Comparison of ENCODE assay signal across 1 cellular context in the genomic region with DNA sequence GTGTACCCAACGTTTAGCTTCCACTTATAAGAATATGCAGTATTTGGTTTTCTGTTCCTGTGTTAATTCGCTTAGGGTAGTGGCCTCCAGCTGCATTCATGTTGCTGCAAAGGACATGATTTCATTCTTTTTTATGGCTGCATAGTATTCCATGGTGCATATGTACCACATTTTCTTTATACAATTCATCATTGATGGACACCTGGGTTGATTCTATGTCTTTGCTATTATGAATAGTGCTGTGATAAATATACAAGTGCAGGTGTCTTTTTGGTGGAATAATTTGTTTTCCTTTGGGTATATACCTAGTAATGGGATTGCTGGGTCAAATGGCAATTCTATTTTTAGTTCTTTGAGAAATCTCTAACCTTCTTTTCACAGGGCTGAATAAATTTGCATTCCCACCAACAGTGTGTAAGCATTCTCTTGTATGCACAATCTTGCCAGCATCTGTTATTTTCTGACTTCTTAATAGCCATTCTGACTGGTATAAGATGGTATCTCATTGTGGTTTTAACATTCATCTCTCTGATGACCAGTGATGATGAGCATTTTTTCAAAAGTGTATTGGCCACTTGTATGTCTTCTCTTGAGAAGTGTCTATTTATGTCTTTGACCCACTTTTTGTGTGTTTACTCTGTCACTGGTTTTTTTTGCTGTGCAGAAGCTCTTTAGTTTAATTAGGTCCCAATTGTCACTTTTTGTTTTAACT.
TF ChIP-seq lines count a peak whose summit lies in the region.

No MANE protein-coding gene starts in this region.

TF ChIP-seq in GM12878, 131 proteins besides CTCF, POLR2A, EP300 and RAD21 (continued from another document and continues in another):
- TF ChIP-seq, protein P1, sequence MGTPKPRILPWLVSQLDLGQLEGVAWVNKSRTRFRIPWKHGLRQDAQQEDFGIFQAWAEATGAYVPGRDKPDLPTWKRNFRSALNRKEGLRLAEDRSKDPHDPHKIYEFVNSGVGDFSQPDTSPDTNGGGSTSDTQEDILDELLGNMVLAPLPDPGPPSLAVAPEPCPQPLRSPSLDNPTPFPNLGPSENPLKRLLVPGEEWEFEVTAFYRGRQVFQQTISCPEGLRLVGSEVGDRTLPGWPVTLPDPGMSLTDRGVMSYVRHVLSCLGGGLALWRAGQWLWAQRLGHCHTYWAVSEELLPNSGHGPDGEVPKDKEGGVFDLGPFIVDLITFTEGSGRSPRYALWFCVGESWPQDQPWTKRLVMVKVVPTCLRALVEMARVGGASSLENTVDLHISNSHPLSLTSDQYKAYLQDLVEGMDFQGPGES (IDR thresholded peaks at IDR 0.05), result no peak
- TF ChIP-seq EED (IDR thresholded peaks at IDR 0.05; ENCODE audit: low read depth) (no peak), CREB1 (IDR thresholded peaks at IDR 0.05; ENCODE audit: low read depth) (no peak), NBN (IDR thresholded peaks at IDR 0.05) (no peak), ZNF622 (IDR thresholded peaks at IDR 0.05) (no peak), MTA2 (IDR thresholded peaks at IDR 0.05; ENCODE audit: low read depth) (peak; percentile 78), REST (IDR thresholded peaks at IDR 0.05; ENCODE audit: low read depth, low read length) (no peak), CREM (IDR thresholded peaks at IDR 0.05; ENCODE audit: low read depth) (no peak), ELK1 (IDR thresholded peaks at IDR 0.05; ENCODE audit: low read depth, low read length) (no peak), SKIL (IDR thresholded peaks at IDR 0.05; ENCODE audit: low read depth, poor library complexity, severe bottlenecking) (no peak), FOXK2 (IDR thresholded peaks at IDR 0.05) (no peak), POLR2AphosphoS5 (IDR thresholded peaks at IDR 0.05; ENCODE audit: low read length) (no peak), TARDBP (IDR thresholded peaks at IDR 0.05; ENCODE audit: borderline replicate concordance) (no peak), NR2C1 (IDR thresholded peaks at IDR 0.05) (no peak), ZNF217 (IDR thresholded peaks at IDR 0.05) (peak; percentile 80), SUPT20H (IDR thresholded peaks at IDR 0.05; ENCODE audit: borderline replicate concordance, control insufficient read depth, low read depth, low read length) (no peak), PAX5 (IDR thresholded peaks at IDR 0.05; ENCODE audit: borderline replicate concordance, low read depth, low read length) (no peak), ZBED1 (IDR thresholded peaks at IDR 0.05; ENCODE audit: borderline replicate concordance) (no peak), WRNIP1 (IDR thresholded peaks at IDR 0.05; ENCODE audit: borderline replicate concordance, low read depth, low read length) (no peak), LARP7 (IDR thresholded peaks at IDR 0.05) (no peak), FOXM1 (IDR thresholded peaks at IDR 0.05; ENCODE audit: low read depth, low read length) (no peak), RFX5 (IDR thresholded peaks at IDR 0.05; ENCODE audit: low read depth, low read length) (no peak), NR2C2 (IDR thresholded peaks at IDR 0.05; ENCODE audit: borderline replicate concordance, control insufficient read depth, insufficient read length, low read depth) (no peak), BHLHE40 (IDR thresholded peaks at IDR 0.05; ENCODE audit: borderline replicate concordance in 1 of 2, low read depth in 2 of 2, low read length in 1 of 2) (no peak)
- TF ChIP-seq, protein P2, sequence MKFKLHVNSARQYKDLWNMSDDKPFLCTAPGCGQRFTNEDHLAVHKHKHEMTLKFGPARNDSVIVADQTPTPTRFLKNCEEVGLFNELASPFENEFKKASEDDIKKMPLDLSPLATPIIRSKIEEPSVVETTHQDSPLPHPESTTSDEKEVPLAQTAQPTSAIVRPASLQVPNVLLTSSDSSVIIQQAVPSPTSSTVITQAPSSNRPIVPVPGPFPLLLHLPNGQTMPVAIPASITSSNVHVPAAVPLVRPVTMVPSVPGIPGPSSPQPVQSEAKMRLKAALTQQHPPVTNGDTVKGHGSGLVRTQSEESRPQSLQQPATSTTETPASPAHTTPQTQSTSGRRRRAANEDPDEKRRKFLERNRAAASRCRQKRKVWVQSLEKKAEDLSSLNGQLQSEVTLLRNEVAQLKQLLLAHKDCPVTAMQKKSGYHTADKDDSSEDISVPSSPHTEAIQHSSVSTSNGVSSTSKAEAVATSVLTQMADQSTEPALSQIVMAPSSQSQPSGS (IDR thresholded peaks at IDR 0.05; ENCODE audit: low read length), result peak; percentile 24; the same call in 1 of the 2 replicates
- TF ChIP-seq, protein P3, sequence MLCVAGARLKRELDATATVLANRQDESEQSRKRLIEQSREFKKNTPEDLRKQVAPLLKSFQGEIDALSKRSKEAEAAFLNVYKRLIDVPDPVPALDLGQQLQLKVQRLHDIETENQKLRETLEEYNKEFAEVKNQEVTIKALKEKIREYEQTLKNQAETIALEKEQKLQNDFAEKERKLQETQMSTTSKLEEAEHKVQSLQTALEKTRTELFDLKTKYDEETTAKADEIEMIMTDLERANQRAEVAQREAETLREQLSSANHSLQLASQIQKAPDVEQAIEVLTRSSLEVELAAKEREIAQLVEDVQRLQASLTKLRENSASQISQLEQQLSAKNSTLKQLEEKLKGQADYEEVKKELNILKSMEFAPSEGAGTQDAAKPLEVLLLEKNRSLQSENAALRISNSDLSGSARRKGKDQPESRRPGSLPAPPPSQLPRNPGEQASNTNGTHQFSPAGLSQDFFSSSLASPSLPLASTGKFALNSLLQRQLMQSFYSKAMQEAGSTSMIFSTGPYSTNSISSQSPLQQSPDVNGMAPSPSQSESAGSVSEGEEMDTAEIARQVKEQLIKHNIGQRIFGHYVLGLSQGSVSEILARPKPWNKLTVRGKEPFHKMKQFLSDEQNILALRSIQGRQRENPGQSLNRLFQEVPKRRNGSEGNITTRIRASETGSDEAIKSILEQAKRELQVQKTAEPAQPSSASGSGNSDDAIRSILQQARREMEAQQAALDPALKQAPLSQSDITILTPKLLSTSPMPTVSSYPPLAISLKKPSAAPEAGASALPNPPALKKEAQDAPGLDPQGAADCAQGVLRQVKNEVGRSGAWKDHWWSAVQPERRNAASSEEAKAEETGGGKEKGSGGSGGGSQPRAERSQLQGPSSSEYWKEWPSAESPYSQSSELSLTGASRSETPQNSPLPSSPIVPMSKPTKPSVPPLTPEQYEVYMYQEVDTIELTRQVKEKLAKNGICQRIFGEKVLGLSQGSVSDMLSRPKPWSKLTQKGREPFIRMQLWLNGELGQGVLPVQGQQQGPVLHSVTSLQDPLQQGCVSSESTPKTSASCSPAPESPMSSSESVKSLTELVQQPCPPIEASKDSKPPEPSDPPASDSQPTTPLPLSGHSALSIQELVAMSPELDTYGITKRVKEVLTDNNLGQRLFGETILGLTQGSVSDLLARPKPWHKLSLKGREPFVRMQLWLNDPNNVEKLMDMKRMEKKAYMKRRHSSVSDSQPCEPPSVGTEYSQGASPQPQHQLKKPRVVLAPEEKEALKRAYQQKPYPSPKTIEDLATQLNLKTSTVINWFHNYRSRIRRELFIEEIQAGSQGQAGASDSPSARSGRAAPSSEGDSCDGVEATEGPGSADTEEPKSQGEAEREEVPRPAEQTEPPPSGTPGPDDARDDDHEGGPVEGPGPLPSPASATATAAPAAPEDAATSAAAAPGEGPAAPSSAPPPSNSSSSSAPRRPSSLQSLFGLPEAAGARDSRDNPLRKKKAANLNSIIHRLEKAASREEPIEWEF (IDR thresholded peaks at IDR 0.05; ENCODE audit: insufficient replicate concordance, low read depth, low read length), result no peak
- TF ChIP-seq, protein P4, sequence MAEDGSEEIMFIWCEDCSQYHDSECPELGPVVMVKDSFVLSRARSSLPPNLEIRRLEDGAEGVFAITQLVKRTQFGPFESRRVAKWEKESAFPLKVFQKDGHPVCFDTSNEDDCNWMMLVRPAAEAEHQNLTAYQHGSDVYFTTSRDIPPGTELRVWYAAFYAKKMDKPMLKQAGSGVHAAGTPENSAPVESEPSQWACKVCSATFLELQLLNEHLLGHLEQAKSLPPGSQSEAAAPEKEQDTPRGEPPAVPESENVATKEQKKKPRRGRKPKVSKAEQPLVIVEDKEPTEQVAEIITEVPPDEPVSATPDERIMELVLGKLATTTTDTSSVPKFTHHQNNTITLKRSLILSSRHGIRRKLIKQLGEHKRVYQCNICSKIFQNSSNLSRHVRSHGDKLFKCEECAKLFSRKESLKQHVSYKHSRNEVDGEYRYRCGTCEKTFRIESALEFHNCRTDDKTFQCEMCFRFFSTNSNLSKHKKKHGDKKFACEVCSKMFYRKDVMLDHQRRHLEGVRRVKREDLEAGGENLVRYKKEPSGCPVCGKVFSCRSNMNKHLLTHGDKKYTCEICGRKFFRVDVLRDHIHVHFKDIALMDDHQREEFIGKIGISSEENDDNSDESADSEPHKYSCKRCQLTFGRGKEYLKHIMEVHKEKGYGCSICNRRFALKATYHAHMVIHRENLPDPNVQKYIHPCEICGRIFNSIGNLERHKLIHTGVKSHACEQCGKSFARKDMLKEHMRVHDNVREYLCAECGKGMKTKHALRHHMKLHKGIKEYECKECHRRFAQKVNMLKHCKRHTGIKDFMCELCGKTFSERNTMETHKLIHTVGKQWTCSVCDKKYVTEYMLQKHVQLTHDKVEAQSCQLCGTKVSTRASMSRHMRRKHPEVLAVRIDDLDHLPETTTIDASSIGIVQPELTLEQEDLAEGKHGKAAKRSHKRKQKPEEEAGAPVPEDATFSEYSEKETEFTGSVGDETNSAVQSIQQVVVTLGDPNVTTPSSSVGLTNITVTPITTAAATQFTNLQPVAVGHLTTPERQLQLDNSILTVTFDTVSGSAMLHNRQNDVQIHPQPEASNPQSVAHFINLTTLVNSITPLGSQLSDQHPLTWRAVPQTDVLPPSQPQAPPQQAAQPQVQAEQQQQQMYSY (CRISPR knock-in tag; IDR thresholded peaks at IDR 0.05), result no peak
- TF ChIP-seq, protein P5, sequence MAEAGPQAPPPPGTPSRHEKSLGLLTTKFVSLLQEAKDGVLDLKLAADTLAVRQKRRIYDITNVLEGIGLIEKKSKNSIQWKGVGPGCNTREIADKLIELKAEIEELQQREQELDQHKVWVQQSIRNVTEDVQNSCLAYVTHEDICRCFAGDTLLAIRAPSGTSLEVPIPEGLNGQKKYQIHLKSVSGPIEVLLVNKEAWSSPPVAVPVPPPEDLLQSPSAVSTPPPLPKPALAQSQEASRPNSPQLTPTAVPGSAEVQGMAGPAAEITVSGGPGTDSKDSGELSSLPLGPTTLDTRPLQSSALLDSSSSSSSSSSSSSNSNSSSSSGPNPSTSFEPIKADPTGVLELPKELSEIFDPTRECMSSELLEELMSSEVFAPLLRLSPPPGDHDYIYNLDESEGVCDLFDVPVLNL (IDR thresholded peaks at IDR 0.05; ENCODE audit: low read depth, low read length), result no peak
- TF ChIP-seq, protein P6, sequence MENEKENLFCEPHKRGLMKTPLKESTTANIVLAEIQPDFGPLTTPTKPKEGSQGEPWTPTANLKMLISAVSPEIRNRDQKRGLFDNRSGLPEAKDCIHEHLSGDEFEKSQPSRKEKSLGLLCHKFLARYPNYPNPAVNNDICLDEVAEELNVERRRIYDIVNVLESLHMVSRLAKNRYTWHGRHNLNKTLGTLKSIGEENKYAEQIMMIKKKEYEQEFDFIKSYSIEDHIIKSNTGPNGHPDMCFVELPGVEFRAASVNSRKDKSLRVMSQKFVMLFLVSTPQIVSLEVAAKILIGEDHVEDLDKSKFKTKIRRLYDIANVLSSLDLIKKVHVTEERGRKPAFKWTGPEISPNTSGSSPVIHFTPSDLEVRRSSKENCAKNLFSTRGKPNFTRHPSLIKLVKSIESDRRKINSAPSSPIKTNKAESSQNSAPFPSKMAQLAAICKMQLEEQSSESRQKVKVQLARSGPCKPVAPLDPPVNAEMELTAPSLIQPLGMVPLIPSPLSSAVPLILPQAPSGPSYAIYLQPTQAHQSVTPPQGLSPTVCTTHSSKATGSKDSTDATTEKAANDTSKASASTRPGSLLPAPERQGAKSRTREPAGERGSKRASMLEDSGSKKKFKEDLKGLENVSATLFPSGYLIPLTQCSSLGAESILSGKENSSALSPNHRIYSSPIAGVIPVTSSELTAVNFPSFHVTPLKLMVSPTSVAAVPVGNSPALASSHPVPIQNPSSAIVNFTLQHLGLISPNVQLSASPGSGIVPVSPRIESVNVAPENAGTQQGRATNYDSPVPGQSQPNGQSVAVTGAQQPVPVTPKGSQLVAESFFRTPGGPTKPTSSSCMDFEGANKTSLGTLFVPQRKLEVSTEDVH (IDR thresholded peaks at IDR 0.05; ENCODE audit: low read depth, partially characterized antibody), result no peak
